31 cellular contexts compared by ENCODE assay signal in the genomic region with DNA sequence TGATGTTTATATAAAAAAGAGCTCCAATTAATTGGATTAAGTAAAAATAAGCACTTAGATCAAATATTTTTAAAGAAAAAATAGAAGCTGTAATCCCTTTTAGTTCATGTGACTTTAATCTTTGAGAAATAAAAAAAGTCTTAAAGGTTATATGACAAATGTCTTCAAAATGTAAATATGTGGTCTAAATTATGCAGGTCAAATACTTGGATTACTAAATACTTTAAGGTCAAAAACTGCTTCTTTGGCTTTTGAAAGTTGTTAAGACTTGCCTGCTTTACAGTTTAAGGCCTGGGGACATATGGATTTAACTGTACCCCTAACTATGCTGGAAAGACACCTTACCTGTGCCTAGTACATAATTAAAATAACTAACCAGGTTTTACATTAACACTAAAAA.
"Had no signal": no experiment of that assay in that cellular context is flagged by ENCODE, and none has a peak within 500 bp of the region (broad histone marks: within the 10 kb centered on the region; RNA-seq: fewer than 3 reads in every experiment).

No MANE protein-coding gene starts in this region.

- ATAC-seq: activated CD8-positive, alpha-beta memory T cell treated with anti-CD3 and anti-CD28 coated beads, Interleukin-2, amount 10 ng/mL, durations not matched to agents 7 days and 5 days; body of pancreas; Panc1; T-cell; T-helper 17 cell had no signal

- H3K4me3 ChIP-seq: adrenal gland, body of pancreas, breast epithelium, coronary artery, SJSA1 had no signal

- H3K4me3 Mint-ChIP-seq: activated B cell treated with CpG ODN at 0.5 μM for 24 hours; activated CD4-positive, alpha-beta memory T cell treated with anti-CD3 and anti-CD28 coated beads, Interleukin-2, amount 10 ng/mL, durations not matched to agents 7 days and 5 days; activated CD8-positive, alpha-beta memory T cell treated with anti-CD3 and anti-CD28 coated beads, Interleukin-2, amount 10 ng/mL, durations not matched to agents 7 days and 5 days; activated naive CD8-positive, alpha-beta T cell treated with anti-CD3 and anti-CD28 coated beads, Interleukin-2, amount 10 ng/mL, durations not matched to agents 7 days and 5 days; T-cell; T-helper 17 cell had no signal

- H3K27ac Mint-ChIP-seq: activated B cell treated with CpG ODN at 0.5 μM for 24 hours; activated CD4-positive, alpha-beta memory T cell treated with anti-CD3 and anti-CD28 coated beads, Interleukin-2, amount 10 ng/mL, durations not matched to agents 7 days and 5 days; activated CD8-positive, alpha-beta memory T cell treated with anti-CD3 and anti-CD28 coated beads, Interleukin-2, amount 10 ng/mL, durations not matched to agents 7 days and 5 days; activated naive CD8-positive, alpha-beta T cell treated with anti-CD3 and anti-CD28 coated beads, Interleukin-2, amount 10 ng/mL, durations not matched to agents 7 days and 5 days; T-cell; T-helper 17 cell had no signal

- DNase-seq: activated B cell treated with CpG ODN at 0.5 μM for 24 hours; activated CD4-positive, alpha-beta memory T cell treated with anti-CD3 and anti-CD28 coated beads, Interleukin-2, amount 10 ng/mL, durations not matched to agents 7 days and 5 days; activated CD4-positive, alpha-beta T cell treated with anti-CD3 and anti-CD28 coated beads for 48 hours; activated CD4-positive, CD25-positive, alpha-beta regulatory T cell treated with anti-CD3 and anti-CD28 coated beads, Interleukin-2, amount 50 U/mL, for 72 hours; activated CD8-positive, alpha-beta memory T cell treated with anti-CD3 and anti-CD28 coated beads for 24 hours; activated CD8-positive, alpha-beta memory T cell treated with anti-CD3 and anti-CD28 coated beads, Interleukin-2, amount 10 ng/mL, durations not matched to agents 7 days and 5 days; activated CD8-positive, alpha-beta memory T cell treated with anti-CD3 and anti-CD28 coated beads, Interleukin-2, amount 50 U/mL, for 48 hours; activated effector memory CD4-positive, alpha-beta T cell treated with anti-CD3 and anti-CD28 coated beads, Interleukin-2, amount 50 U/mL, for 16 hours; activated naive CD4-positive, alpha-beta T cell; activated naive CD4-positive, alpha-beta T cell treated with anti-CD3 and anti-CD28 coated beads, Interleukin-2, amount 50 U/mL, for 16 hours; activated naive CD8-positive, alpha-beta T cell treated with anti-CD3 and anti-CD28 coated beads, Interleukin-2, amount 10 ng/mL, durations not matched to agents 7 days and 5 days; activated T-cell treated with anti-CD3 and anti-CD28 coated beads, Interleukin-2, amount 50 U/mL, for 48 hours; adrenal gland; body of pancreas; NCI-H1048; NCI-H1105 treated with DMSO at 0.1 percent for 48 hours; NCI-H1436; NCI-H1694; NCI-H1930; NCI-H2081 treated with DMSO at 0.1 percent for 48 hours; NCI-H345; NCI-H524 treated with DMSO at 0.1 percent for 48 hours; SHP77; SK-N-SH; T-cell; T-helper 17 cell; T-helper 9 cell had no signal

- H3K27me3 Mint-ChIP-seq: activated B cell treated with CpG ODN at 0.5 μM for 24 hours; activated CD4-positive, alpha-beta memory T cell treated with anti-CD3 and anti-CD28 coated beads, Interleukin-2, amount 10 ng/mL, durations not matched to agents 7 days and 5 days; activated CD8-positive, alpha-beta memory T cell treated with anti-CD3 and anti-CD28 coated beads, Interleukin-2, amount 10 ng/mL, durations not matched to agents 7 days and 5 days; activated naive CD8-positive, alpha-beta T cell treated with anti-CD3 and anti-CD28 coated beads, Interleukin-2, amount 10 ng/mL, durations not matched to agents 7 days and 5 days; T-cell; T-helper 17 cell had no signal

- H3K4me1 Mint-ChIP-seq: activated CD4-positive, alpha-beta memory T cell treated with anti-CD3 and anti-CD28 coated beads, Interleukin-2, amount 10 ng/mL, durations not matched to agents 7 days and 5 days; activated CD8-positive, alpha-beta memory T cell treated with anti-CD3 and anti-CD28 coated beads, Interleukin-2, amount 10 ng/mL, durations not matched to agents 7 days and 5 days; activated naive CD8-positive, alpha-beta T cell treated with anti-CD3 and anti-CD28 coated beads, Interleukin-2, amount 10 ng/mL, durations not matched to agents 7 days and 5 days; T-cell; T-helper 17 cell had no signal
